In the genomic region with DNA sequence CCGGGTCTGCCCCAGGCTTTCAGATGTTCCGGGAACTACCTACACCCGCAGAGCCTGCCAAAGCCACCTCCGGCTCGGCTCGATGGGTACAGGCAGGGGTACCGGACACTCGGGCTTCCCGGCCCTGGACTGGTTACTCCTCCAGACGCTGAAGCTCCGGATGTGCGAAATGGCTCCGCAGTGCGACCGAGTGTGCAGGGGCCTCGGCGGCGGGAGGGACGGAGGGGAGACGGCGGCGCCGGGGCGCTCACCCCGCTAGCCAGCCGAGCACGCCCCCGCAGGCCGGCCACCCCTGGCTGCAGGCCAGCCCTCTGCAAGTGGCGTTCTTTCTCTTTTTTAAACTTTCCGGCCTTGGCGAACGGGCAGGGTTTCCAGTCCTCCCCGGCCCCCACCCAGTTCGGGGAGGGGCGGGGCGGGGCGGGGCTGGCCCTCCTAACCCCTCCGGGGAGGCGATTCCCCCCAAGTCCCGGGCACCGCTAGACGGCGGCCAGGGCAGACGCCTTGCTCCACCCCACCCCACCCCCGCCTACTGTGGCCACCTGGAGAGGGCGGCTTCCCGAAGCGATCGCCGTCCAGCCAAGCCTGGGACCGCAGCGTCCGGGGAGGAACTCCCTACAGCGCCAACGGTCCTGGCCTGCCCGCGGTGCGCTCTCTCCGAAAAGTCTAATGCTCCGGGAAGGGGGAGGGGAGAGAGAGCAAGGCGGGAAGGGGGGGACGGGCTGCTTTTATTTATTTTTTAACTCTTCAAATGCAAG, we compare ENCODE assay signal across 1 cellular context.
TF ChIP-seq lines count a peak whose summit lies in the region.

No MANE protein-coding gene starts in this region.

TF ChIP-seq in HEK293, 187 proteins besides CTCF, POLR2A, EP300 and RAD21 (continued from another document and continues in another):
- TF ChIP-seq HOXD13 (CRISPR knock-in tag; IDR thresholded peaks at IDR 0.05; ENCODE audit: borderline replicate concordance), result no peak
- TF ChIP-seq HOXA7 (CRISPR knock-in tag; IDR thresholded peaks at IDR 0.05; ENCODE audit: borderline replicate concordance), result no peak
- no peak for TF ChIP-seq ZNF202 (tag by site-specific recombination; IDR thresholded peaks at IDR 0.05; ENCODE audit: borderline replicate concordance)
- TF ChIP-seq ZNF555 (tag by site-specific recombination; conservative IDR thresholded peaks at IDR 0.05), result no peak
- TF ChIP-seq KLF8 (tag by site-specific recombination; IDR thresholded peaks at IDR 0.05), result peak; percentile 77; the same call in 1 of the 2 replicates
- no peak for TF ChIP-seq ZNF621 (tag by site-specific recombination; IDR thresholded peaks at IDR 0.05)
- TF ChIP-seq ZNF366 (tag by site-specific recombination; conservative IDR thresholded peaks at IDR 0.05), result no peak
- no peak for TF ChIP-seq OSR2 (tag by site-specific recombination; IDR thresholded peaks at IDR 0.05)
- TF ChIP-seq ZBTB17 (tag by site-specific recombination; IDR thresholded peaks at IDR 0.05), result no peak
- TF ChIP-seq, protein P1, sequence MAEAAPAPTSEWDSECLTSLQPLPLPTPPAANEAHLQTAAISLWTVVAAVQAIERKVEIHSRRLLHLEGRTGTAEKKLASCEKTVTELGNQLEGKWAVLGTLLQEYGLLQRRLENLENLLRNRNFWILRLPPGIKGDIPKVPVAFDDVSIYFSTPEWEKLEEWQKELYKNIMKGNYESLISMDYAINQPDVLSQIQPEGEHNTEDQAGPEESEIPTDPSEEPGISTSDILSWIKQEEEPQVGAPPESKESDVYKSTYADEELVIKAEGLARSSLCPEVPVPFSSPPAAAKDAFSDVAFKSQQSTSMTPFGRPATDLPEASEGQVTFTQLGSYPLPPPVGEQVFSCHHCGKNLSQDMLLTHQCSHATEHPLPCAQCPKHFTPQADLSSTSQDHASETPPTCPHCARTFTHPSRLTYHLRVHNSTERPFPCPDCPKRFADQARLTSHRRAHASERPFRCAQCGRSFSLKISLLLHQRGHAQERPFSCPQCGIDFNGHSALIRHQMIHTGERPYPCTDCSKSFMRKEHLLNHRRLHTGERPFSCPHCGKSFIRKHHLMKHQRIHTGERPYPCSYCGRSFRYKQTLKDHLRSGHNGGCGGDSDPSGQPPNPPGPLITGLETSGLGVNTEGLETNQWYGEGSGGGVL (tag by site-specific recombination; IDR thresholded peaks at IDR 0.05), result peak; percentile 47; the same call in 1 of the 2 replicates
- no peak for TF ChIP-seq ZNF560 (tag by site-specific recombination; IDR thresholded peaks at IDR 0.05; ENCODE audit: borderline replicate concordance)
- no peak for TF ChIP-seq ZNF16 (tag by site-specific recombination; IDR thresholded peaks at IDR 0.05; ENCODE audit: low read depth)
- no peak for TF ChIP-seq ZNF112 (tag by site-specific recombination; IDR thresholded peaks at IDR 0.05)
- TF ChIP-seq ZNF239 (tag by site-specific recombination; IDR thresholded peaks at IDR 0.05), result no peak
- TF ChIP-seq ZNF791 (tag by site-specific recombination; IDR thresholded peaks at IDR 0.05), result no peak
- TF ChIP-seq ZNF777 (tag by site-specific recombination; IDR thresholded peaks at IDR 0.05; ENCODE audit: borderline replicate concordance), result no peak
- TF ChIP-seq MZF1 (tag by site-specific recombination; IDR thresholded peaks at IDR 0.05; ENCODE audit: borderline replicate concordance), result no peak
- peak; percentile 32 for TF ChIP-seq ZBTB8A (tag by site-specific recombination; IDR thresholded peaks at IDR 0.05)
- TF ChIP-seq, protein P2, sequence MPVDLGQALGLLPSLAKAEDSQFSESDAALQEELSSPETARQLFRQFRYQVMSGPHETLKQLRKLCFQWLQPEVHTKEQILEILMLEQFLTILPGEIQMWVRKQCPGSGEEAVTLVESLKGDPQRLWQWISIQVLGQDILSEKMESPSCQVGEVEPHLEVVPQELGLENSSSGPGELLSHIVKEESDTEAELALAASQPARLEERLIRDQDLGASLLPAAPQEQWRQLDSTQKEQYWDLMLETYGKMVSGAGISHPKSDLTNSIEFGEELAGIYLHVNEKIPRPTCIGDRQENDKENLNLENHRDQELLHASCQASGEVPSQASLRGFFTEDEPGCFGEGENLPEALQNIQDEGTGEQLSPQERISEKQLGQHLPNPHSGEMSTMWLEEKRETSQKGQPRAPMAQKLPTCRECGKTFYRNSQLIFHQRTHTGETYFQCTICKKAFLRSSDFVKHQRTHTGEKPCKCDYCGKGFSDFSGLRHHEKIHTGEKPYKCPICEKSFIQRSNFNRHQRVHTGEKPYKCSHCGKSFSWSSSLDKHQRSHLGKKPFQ (tag by site-specific recombination; IDR thresholded peaks at IDR 0.05), result no peak
- TF ChIP-seq, protein P3, sequence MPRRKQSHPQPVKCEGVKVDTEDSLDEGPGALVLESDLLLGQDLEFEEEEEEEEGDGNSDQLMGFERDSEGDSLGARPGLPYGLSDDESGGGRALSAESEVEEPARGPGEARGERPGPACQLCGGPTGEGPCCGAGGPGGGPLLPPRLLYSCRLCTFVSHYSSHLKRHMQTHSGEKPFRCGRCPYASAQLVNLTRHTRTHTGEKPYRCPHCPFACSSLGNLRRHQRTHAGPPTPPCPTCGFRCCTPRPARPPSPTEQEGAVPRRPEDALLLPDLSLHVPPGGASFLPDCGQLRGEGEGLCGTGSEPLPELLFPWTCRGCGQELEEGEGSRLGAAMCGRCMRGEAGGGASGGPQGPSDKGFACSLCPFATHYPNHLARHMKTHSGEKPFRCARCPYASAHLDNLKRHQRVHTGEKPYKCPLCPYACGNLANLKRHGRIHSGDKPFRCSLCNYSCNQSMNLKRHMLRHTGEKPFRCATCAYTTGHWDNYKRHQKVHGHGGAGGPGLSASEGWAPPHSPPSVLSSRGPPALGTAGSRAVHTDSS (tag by site-specific recombination; IDR thresholded peaks at IDR 0.05), result no peak
- TF ChIP-seq, protein P4, sequence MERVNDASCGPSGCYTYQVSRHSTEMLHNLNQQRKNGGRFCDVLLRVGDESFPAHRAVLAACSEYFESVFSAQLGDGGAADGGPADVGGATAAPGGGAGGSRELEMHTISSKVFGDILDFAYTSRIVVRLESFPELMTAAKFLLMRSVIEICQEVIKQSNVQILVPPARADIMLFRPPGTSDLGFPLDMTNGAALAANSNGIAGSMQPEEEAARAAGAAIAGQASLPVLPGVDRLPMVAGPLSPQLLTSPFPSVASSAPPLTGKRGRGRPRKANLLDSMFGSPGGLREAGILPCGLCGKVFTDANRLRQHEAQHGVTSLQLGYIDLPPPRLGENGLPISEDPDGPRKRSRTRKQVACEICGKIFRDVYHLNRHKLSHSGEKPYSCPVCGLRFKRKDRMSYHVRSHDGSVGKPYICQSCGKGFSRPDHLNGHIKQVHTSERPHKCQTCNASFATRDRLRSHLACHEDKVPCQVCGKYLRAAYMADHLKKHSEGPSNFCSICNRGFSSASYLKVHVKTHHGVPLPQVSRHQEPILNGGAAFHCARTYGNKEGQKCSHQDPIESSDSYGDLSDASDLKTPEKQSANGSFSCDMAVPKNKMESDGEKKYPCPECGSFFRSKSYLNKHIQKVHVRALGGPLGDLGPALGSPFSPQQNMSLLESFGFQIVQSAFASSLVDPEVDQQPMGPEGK (tag by site-specific recombination; IDR thresholded peaks at IDR 0.05), result peak; percentile 44
- TF ChIP-seq ZNF302 (tag by site-specific recombination; IDR thresholded peaks at IDR 0.05; ENCODE audit: low read depth), result no peak
- TF ChIP-seq ZNF223 (tag by site-specific recombination; IDR thresholded peaks at IDR 0.05), result peak; percentile 78
- no peak for TF ChIP-seq ZFP69B (tag by site-specific recombination; IDR thresholded peaks at IDR 0.05)
- TF ChIP-seq ZNF19 (tag by site-specific recombination; IDR thresholded peaks at IDR 0.05; ENCODE audit: low read depth), result no peak
- TF ChIP-seq, protein P5, sequence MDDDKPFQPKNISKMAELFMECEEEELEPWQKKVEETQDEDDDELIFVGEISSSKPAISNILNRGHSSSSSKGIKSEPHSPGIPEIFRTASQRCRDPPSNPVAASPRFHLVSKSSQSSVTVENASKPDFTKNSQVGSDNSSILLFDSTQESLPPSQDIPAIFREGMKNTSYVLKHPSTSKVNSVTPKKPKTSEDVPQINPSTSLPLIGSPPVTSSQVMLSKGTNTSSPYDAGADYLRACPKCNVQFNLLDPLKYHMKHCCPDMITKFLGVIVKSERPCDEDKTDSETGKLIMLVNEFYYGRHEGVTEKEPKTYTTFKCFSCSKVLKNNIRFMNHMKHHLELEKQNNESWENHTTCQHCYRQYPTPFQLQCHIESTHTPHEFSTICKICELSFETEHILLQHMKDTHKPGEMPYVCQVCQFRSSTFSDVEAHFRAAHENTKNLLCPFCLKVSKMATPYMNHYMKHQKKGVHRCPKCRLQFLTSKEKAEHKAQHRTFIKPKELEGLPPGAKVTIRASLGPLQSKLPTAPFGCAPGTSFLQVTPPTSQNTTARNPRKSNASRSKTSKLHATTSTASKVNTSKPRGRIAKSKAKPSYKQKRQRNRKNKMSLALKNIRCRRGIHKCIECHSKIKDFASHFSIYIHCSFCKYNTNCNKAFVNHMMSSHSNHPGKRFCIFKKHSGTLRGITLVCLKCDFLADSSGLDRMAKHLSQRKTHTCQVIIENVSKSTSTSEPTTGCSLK (tag by site-specific recombination; IDR thresholded peaks at IDR 0.05), result no peak
- TF ChIP-seq ZNF248 (tag by site-specific recombination; IDR thresholded peaks at IDR 0.05), result no peak
- TF ChIP-seq MEIS1 (CRISPR knock-in tag; IDR thresholded peaks at IDR 0.05; ENCODE audit: borderline replicate concordance), result no peak
- TF ChIP-seq ZNF561 (tag by site-specific recombination; IDR thresholded peaks at IDR 0.05; ENCODE audit: borderline replicate concordance), result no peak
- peak; percentile 68 for TF ChIP-seq SP2 (tag by site-specific recombination; IDR thresholded peaks at IDR 0.05)
- TF ChIP-seq GLI4 (tag by site-specific recombination; IDR thresholded peaks at IDR 0.05), result no peak
- TF ChIP-seq ZNF558 (tag by site-specific recombination; IDR thresholded peaks at IDR 0.05), result no peak
- peak; percentile 38; the same call in 1 of the 2 replicates for TF ChIP-seq KLF9 (tag by site-specific recombination; IDR thresholded peaks at IDR 0.05; ENCODE audit: low read depth)
- no peak for TF ChIP-seq ZNF529 (tag by site-specific recombination; IDR thresholded peaks at IDR 0.05; ENCODE audit: insufficient replicate concordance)
- no peak for TF ChIP-seq ZNF843 (tag by site-specific recombination; IDR thresholded peaks at IDR 0.05)
- no peak for TF ChIP-seq ZNF211 (tag by site-specific recombination; IDR thresholded peaks at IDR 0.05; ENCODE audit: low read depth)
- TF ChIP-seq ZNF624 (tag by site-specific recombination; IDR thresholded peaks at IDR 0.05), result no peak
- no peak for TF ChIP-seq ZFP37 (tag by site-specific recombination; IDR thresholded peaks at IDR 0.05)
- TF ChIP-seq ZNF837 (tag by site-specific recombination; IDR thresholded peaks at IDR 0.05), result no peak
- peak; percentile 58; the same call in 1 of the 2 replicates for TF ChIP-seq GLIS2 (tag by site-specific recombination; IDR thresholded peaks at IDR 0.05)
- no peak for TF ChIP-seq ZNF121 (tag by site-specific recombination; IDR thresholded peaks at IDR 0.05)
- TF ChIP-seq ZFHX2 (tag by site-specific recombination; conservative IDR thresholded peaks at IDR 0.05), result 0 out of 2 replicates have a peak, but pooled peaks have one; percentile 17
- TF ChIP-seq KLF10 (tag by site-specific recombination; IDR thresholded peaks at IDR 0.05), result peak; percentile 48; the same call in 1 of the 2 replicates
- TF ChIP-seq, protein P6, sequence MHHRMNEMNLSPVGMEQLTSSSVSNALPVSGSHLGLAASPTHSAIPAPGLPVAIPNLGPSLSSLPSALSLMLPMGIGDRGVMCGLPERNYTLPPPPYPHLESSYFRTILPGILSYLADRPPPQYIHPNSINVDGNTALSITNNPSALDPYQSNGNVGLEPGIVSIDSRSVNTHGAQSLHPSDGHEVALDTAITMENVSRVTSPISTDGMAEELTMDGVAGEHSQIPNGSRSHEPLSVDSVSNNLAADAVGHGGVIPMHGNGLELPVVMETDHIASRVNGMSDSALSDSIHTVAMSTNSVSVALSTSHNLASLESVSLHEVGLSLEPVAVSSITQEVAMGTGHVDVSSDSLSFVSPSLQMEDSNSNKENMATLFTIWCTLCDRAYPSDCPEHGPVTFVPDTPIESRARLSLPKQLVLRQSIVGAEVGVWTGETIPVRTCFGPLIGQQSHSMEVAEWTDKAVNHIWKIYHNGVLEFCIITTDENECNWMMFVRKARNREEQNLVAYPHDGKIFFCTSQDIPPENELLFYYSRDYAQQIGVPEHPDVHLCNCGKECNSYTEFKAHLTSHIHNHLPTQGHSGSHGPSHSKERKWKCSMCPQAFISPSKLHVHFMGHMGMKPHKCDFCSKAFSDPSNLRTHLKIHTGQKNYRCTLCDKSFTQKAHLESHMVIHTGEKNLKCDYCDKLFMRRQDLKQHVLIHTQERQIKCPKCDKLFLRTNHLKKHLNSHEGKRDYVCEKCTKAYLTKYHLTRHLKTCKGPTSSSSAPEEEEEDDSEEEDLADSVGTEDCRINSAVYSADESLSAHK (tag by site-specific recombination; IDR thresholded peaks at IDR 0.05), result peak; percentile 38; the same call in 1 of the 2 replicates
- no peak for TF ChIP-seq ZNF37A (tag by site-specific recombination; IDR thresholded peaks at IDR 0.05)
- no peak for TF ChIP-seq ZNF394 (tag by site-specific recombination; IDR thresholded peaks at IDR 0.05; ENCODE audit: borderline replicate concordance)
- peak; percentile 72 for TF ChIP-seq GLIS1 (tag by site-specific recombination; IDR thresholded peaks at IDR 0.05)
- TF ChIP-seq, protein P7, sequence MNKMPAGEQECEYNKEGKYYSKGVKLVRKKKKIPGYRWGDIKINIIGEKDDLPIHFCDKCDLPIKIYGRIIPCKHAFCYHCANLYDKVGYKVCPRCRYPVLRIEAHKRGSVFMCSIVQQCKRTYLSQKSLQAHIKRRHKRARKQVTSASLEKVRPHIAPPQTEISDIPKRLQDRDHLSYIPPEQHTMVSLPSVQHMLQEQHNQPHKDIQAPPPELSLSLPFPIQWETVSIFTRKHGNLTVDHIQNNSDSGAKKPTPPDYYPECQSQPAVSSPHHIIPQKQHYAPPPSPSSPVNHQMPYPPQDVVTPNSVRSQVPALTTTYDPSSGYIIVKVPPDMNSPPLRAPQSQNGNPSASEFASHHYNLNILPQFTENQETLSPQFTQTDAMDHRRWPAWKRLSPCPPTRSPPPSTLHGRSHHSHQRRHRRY (tag by site-specific recombination; IDR thresholded peaks at IDR 0.05), result no peak
- 0 out of 2 replicates have a peak, but pooled peaks have one; percentile 19 for TF ChIP-seq KLF7 (tag by site-specific recombination; IDR thresholded peaks at IDR 0.05; ENCODE audit: borderline replicate concordance)
- no peak for TF ChIP-seq MYNN (tag by site-specific recombination; IDR thresholded peaks at IDR 0.05; ENCODE audit: borderline replicate concordance)
- TF ChIP-seq ZNF24 (tag by site-specific recombination; IDR thresholded peaks at IDR 0.05), result no peak
- no peak for TF ChIP-seq ZNF426 (tag by site-specific recombination; IDR thresholded peaks at IDR 0.05)
- no peak for TF ChIP-seq ZNF670 (tag by site-specific recombination; IDR thresholded peaks at IDR 0.05; ENCODE audit: low read depth)
- TF ChIP-seq SETDB1 (IDR thresholded peaks at IDR 0.05; ENCODE audit: insufficient read length, low read length), result no peak
- TF ChIP-seq SCRT1 (tag by site-specific recombination; IDR thresholded peaks at IDR 0.05; ENCODE audit: borderline replicate concordance), result no peak
- TF ChIP-seq ZNF626 (tag by site-specific recombination; IDR thresholded peaks at IDR 0.05), result no peak
- TF ChIP-seq ZNF175 (tag by site-specific recombination; IDR thresholded peaks at IDR 0.05), result no peak
- TF ChIP-seq ZNF184 (tag by site-specific recombination; IDR thresholded peaks at IDR 0.05), result no peak
- TF ChIP-seq ZIC2 (tag by site-specific recombination; IDR thresholded peaks at IDR 0.05), result peak; percentile 87
